Comparison of ENCODE assay signal across 12 cellular contexts in the genomic region with DNA sequence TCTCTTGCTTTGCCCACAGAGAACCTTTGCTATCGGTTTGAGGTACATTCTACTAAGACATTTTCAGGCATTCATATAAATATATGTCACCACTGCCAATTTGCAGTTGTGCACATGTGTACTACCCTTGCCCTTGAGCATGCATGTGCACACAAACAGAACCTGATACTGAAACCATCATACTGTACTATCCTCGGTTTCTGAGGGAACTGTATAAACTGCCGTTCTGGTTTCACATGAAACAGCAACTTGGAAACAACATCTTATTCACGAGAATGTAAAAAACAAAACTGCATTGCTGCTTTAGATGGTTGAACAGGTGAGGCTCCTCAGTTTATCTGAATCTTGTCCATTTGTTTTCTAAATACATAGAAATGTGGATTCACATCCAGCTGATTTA.
DNase-seq lines count a peak whose midpoint lies in the region; ATAC-seq and TF ChIP-seq lines count a peak whose summit lies in the region.
"Had no signal": no experiment of that assay in that cellular context is flagged by ENCODE, and none has a peak within 500 bp of the region (broad histone marks: within the 10 kb centered on the region; RNA-seq: fewer than 3 reads in every experiment).

No MANE protein-coding gene starts in this region.

- no peaks in the 10 kb centered on the region for H4K20me1 ChIP-seq in osteoblast (ENCODE audit: insufficient read depth, low read length)

- no peaks in the 10 kb centered on the region for H3K79me2 ChIP-seq in osteoblast (ENCODE audit: insufficient read depth, low read length)

- H3K4me3 ChIP-seq in mucosa of descending colon (no peak overlapping the region), osteoblast (ENCODE audit: insufficient read depth, low read length) (no peak overlapping the region)
- H3K4me3 ChIP-seq: esophagus squamous epithelium had no signal

- H3K4me2 ChIP-seq in osteoblast (ENCODE audit: insufficient read depth, low read length): no peak overlapping the region

- intact Hi-C loops in mucosa of descending colon (cut with DNase I, micrococcal nuclease): no loop called here

- H3K4me1 ChIP-seq in mucosa of descending colon (ENCODE audit: low read depth) (peaks cover 4% of the 10 kb centered on the region), osteoblast (ENCODE audit: insufficient read depth, low read length) (no peaks in the 10 kb centered on the region)
- H3K4me1 ChIP-seq: esophagus squamous epithelium had no signal

- H3K4me1 Mint-ChIP-seq in activated CD8-positive, alpha-beta memory T cell treated with anti-CD3 and anti-CD28 coated beads, Interleukin-2, amount 10 ng/mL, durations not matched to agents 7 days and 5 days: peaks cover 41% of the 10 kb centered on the region

- TF ChIP-seq CTCF in mucosa of descending colon (IDR thresholded peaks at IDR 0.05): no peak
- no peak for TF ChIP-seq CTCF in osteoblast (IDR thresholded peaks at IDR 0.05; ENCODE audit: extremely low read depth, low read depth, low read length)

- H3K27me3 ChIP-seq in osteoblast (ENCODE audit: insufficient read depth, low read length): no peaks in the 10 kb centered on the region
- H3K27me3 ChIP-seq: esophagus squamous epithelium had no signal

- peak; percentile 47 for DNase-seq in activated CD8-positive, alpha-beta memory T cell treated with anti-CD3 and anti-CD28 coated beads, Interleukin-2, amount 10 ng/mL, durations not matched to agents 7 days and 5 days
- no peak for DNase-seq in activated CD8-positive, alpha-beta memory T cell treated with anti-CD3 and anti-CD28 coated beads, Interleukin-2, amount 50 U/mL, for 4 hours
- DNase-seq in mucosa of descending colon: no peak
- DNase-seq in mesenteric fat pad (ENCODE audit: low spot score): no peak
- DNase-seq in osteoblast (ENCODE audit: insufficient read length, low spot score, missing footprints): no peak
- no peak for DNase-seq in stimulated activated CD4-positive, alpha-beta T cell treated with anti-CD3 and anti-CD28 coated beads, Interleukin-4, amount 100 ng/mL, for 1 hour
- DNase-seq: activated naive CD8-positive, alpha-beta T cell treated with anti-CD3 and anti-CD28 coated beads, Interleukin-2, amount 50 U/mL, for 24 hours; esophagus squamous epithelium; midbrain; NCI-H146 had no signal

- H3K36me3 ChIP-seq in mucosa of descending colon (ENCODE audit: low read depth) (no peaks in the 10 kb centered on the region), osteoblast (ENCODE audit: insufficient read depth, low read length) (no peaks in the 10 kb centered on the region)
- H3K36me3 ChIP-seq: esophagus squamous epithelium had no signal

- no peak overlapping the region for H3K27ac ChIP-seq in osteoblast (ENCODE audit: low read depth, low read length)
- H3K27ac ChIP-seq: esophagus squamous epithelium had no signal

- peaks cover 9% of the 10 kb centered on the region for H3K36me3 Mint-ChIP-seq in activated CD8-positive, alpha-beta memory T cell treated with anti-CD3 and anti-CD28 coated beads, Interleukin-2, amount 10 ng/mL, durations not matched to agents 7 days and 5 days

- peak; percentile 25 for ATAC-seq in activated CD8-positive, alpha-beta memory T cell treated with anti-CD3 and anti-CD28 coated beads, Interleukin-2, amount 10 ng/mL, durations not matched to agents 7 days and 5 days
- ATAC-seq in GM21447 (IDR thresholded peaks at IDR 0.05; ENCODE audit: unreplicated experiment): peak; percentile 52
- peak; percentile 64 for ATAC-seq in HG03175 (IDR thresholded peaks at IDR 0.05; ENCODE audit: unreplicated experiment)
- ATAC-seq in mucosa of descending colon: peak; percentile 15
- ATAC-seq: activated naive CD8-positive, alpha-beta T cell treated with anti-CD3 and anti-CD28 coated beads, Interleukin-2, amount 50 U/mL, for 24 hours had no signal

- H2AFZ ChIP-seq in osteoblast (ENCODE audit: low read length): no peak overlapping the region

- peak overlapping the region; percentile 80 for H3K27ac Mint-ChIP-seq in activated CD8-positive, alpha-beta memory T cell treated with anti-CD3 and anti-CD28 coated beads, Interleukin-2, amount 10 ng/mL, durations not matched to agents 7 days and 5 days
- H3K27ac Mint-ChIP-seq: activated naive CD8-positive, alpha-beta T cell treated with anti-CD3 and anti-CD28 coated beads, Interleukin-2, amount 50 U/mL, for 24 hours had no signal

- H3K9me3 Mint-ChIP-seq in activated CD8-positive, alpha-beta memory T cell treated with anti-CD3 and anti-CD28 coated beads, Interleukin-2, amount 10 ng/mL, durations not matched to agents 7 days and 5 days (ENCODE audit: low read depth): no peaks in the 10 kb centered on the region
- H3K9me3 Mint-ChIP-seq: activated naive CD8-positive, alpha-beta T cell treated with anti-CD3 and anti-CD28 coated beads, Interleukin-2, amount 50 U/mL, for 24 hours had no signal

- no peaks in the 10 kb centered on the region for H3K27me3 Mint-ChIP-seq in activated CD8-positive, alpha-beta memory T cell treated with anti-CD3 and anti-CD28 coated beads, Interleukin-2, amount 10 ng/mL, durations not matched to agents 7 days and 5 days
- H3K27me3 Mint-ChIP-seq: activated naive CD8-positive, alpha-beta T cell treated with anti-CD3 and anti-CD28 coated beads, Interleukin-2, amount 50 U/mL, for 24 hours had no signal

- H3K9me3 ChIP-seq in mucosa of descending colon (no peaks in the 10 kb centered on the region), osteoblast (ENCODE audit: low read depth, low read length) (no peaks in the 10 kb centered on the region)
- H3K9me3 ChIP-seq: esophagus squamous epithelium had no signal

- H3K4me3 Mint-ChIP-seq in activated CD8-positive, alpha-beta memory T cell treated with anti-CD3 and anti-CD28 coated beads, Interleukin-2, amount 10 ng/mL, durations not matched to agents 7 days and 5 days: peak overlapping the region; percentile 29
- H3K4me3 Mint-ChIP-seq: activated naive CD8-positive, alpha-beta T cell treated with anti-CD3 and anti-CD28 coated beads, Interleukin-2, amount 50 U/mL, for 24 hours had no signal

- CTCF ChIA-PET in activated CD8-positive, alpha-beta memory T cell treated with anti-CD3 and anti-CD28 coated beads, Interleukin-2, amount 10 ng/mL, durations not matched to agents 7 days and 5 days (lab: Charles Lee): interaction anchor here (1.3 kb wide), 1 partner anchor 110 kb away, joined by 4 read pairs; no protein-coding TSS in a partner anchor
